8 cellular contexts compared by ENCODE assay signal in the genomic region with DNA sequence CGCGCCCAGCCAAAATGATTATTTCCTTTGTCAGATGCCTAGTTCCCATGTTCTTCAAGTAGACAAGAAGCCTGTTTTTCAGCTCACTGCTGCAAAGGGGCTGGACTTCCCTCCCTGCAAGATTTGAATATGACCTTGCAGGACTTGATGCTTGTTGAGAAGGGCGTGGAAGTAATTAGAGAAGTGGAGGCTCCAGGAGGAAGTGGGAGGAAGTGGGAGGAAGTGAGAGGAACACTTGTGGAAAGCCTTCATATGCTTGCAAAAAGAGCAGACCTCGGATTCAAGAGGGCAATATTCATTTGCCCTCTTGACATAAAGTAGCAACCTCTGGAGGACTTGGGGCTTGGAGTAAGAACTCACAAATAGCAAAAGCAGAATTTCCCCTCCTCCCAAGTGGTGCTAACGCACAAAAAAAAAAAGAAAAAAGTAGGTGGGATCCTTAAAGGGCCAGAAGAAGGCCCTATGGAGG. TPM values are rescaled to one million over a fixed set of nuclear protein-coding genes. Genes with fewer than 3 reads are reported as not detected.
DNase-seq lines count a peak whose midpoint lies in the region; ATAC-seq and TF ChIP-seq lines count a peak whose summit lies in the region.

No MANE protein-coding gene starts in this region.

- H3K4me3 Mint-ChIP-seq in T-cell, result no peak overlapping the region

- no peaks in the 10 kb centered on the region for H3K79me2 ChIP-seq in PC-3 (ENCODE audit: low read length)

- no peak overlapping the region for H3K9ac ChIP-seq in PC-3 (ENCODE audit: low read length)

- peaks cover 3% of the 10 kb centered on the region; the same call in 1 of the 2 replicates for H3K27me3 ChIP-seq in PC-3 (ENCODE audit: low read length)
- H3K27me3 ChIP-seq in heart left ventricle, result no peaks in the 10 kb centered on the region
- no peaks in the 10 kb centered on the region for H3K27me3 ChIP-seq in spleen (replicated peaks in 1 of 7)

- DNase-seq in PC-3 (no peak), heart left ventricle (peak in 4 of 5 donors; percentile 40 to 64 (median 44)), spleen (no peak), posterior vena cava (ENCODE audit: low spot score) (no peak), T-cell (no peak), inferior parietal cortex (ENCODE audit: extremely low spot score) (no peak)

- no peak overlapping the region for H3K4me3 ChIP-seq in PC-3 (ENCODE audit: low read length)
- H3K4me3 ChIP-seq in heart left ventricle, result no peak overlapping the region
- peak overlapping the region in 1 of 8 donors; percentile 25 for H3K4me3 ChIP-seq in spleen

- H3K4me1 ChIP-seq in PC-3 (ENCODE audit: insufficient read depth, low read length), result peaks cover 7% of the 10 kb centered on the region; the same call in 1 of the 2 replicates
- peaks cover 0 to 69% (median 26%) of the 10 kb centered on the region in 12 donors for H3K4me1 ChIP-seq in heart left ventricle
- H3K4me1 ChIP-seq in spleen, result peaks cover 6 to 66% (median 50%) of the 10 kb centered on the region in 6 donors

- no peaks in the 10 kb centered on the region for H4K20me1 ChIP-seq in PC-3 (ENCODE audit: low read length)

- TF ChIP-seq CTCF in PC-3 (conservative IDR thresholded peaks at IDR 0.05; ENCODE audit: low read depth, low read length) (no peak), heart left ventricle (IDR thresholded peaks at IDR 0.05) (no peak), spleen (IDR thresholded peaks at IDR 0.05 in 8 of 11, conservative IDR thresholded peaks at IDR 0.05 in 3 of 11) (no peak)

- peaks cover 0 to 5% (median 0%) of the 10 kb centered on the region in 3 donors for H3K9me3 Mint-ChIP-seq in T-cell

- ATAC-seq in GM21390 (IDR thresholded peaks at IDR 0.05; ENCODE audit: unreplicated experiment), result peak; percentile 56
- ATAC-seq in PC-3, result no peak
- ATAC-seq in heart left ventricle, result peak; percentile 56 to 86 (median 72)
- no peak for ATAC-seq in T-cell (replicated peaks in 1 of 4)
- ATAC-seq in GM19397 (IDR thresholded peaks at IDR 0.05; ENCODE audit: unreplicated experiment), result no peak

- H3K27me3 Mint-ChIP-seq in T-cell, result peaks cover 0 to 3% of the 10 kb centered on the region in 2 donors

- 34 to 49% (median 38%) methylated on average over 5 of the region's 5 CpGs for WGBS in heart left ventricle, 4 donors
- 10 to 25% (median 20%) methylated on average over 5 of the region's 5 CpGs for WGBS in spleen, 5 donors

- peak overlapping the region; percentile 24; the same call in 1 of the 2 replicates for H2AFZ ChIP-seq in PC-3 (ENCODE audit: low read length)

- intact Hi-C loops in PC-3 (cut with micrococcal nuclease), result no loop called here
- intact Hi-C loops in heart left ventricle (cut with DNase I), result no loop called here
- intact Hi-C loops in spleen (cut with DNase I; ENCODE audit: low total_unique reads), result no loop called here
- intact Hi-C loops in posterior vena cava (cut with DNase I), result no loop called here

- CTCF ChIA-PET in PC-3 (lab: Charles Lee) (no interaction called here), T-cell (lab: Charles Lee) (interaction anchor here in 1 of 2 donors (0.6 kb wide), 1 partner anchor 117 kb away, joined by 4 read pairs; no protein-coding TSS in a partner anchor)

- H3K36me3 ChIP-seq in PC-3 (ENCODE audit: low read depth, low read length) (no peaks in the 10 kb centered on the region), heart left ventricle (no peaks in the 10 kb centered on the region), spleen (no peaks in the 10 kb centered on the region)

- H3F3A ChIP-seq in PC-3 (ENCODE audit: low read length, unreplicated experiment), result no peaks in the 10 kb centered on the region

- POLR2A ChIA-PET in PC-3 (lab: Charles Lee; ENCODE audit: unreplicated experiment), result no interaction called here
- POLR2A ChIA-PET in T-cell (lab: Charles Lee), result no interaction called here

- peaks cover 14 to 22% (median 16%) of the 10 kb centered on the region in 3 donors for H3K4me1 Mint-ChIP-seq in T-cell

- H3K9me2 ChIP-seq in PC-3 (replicated peaks; ENCODE audit: low read length), result no peaks in the 10 kb centered on the region

- peak overlapping the region; percentile 57 for H3K4me2 ChIP-seq in PC-3 (ENCODE audit: low read length)

- H3K27ac ChIP-seq in PC-3 (ENCODE audit: low read length), result no peak overlapping the region
- H3K27ac ChIP-seq in heart left ventricle, result peak overlapping the region in 11 of 12 donors; percentile 1 to 72 (median 54)
- H3K27ac ChIP-seq in spleen, result peak overlapping the region in 7 of 8 donors; percentile 53 to 86 (median 68)

- TF ChIP-seq POLR2A in heart left ventricle (IDR thresholded peaks at IDR 0.05), result no peak
- no peak for TF ChIP-seq POLR2A in spleen (IDR thresholded peaks at IDR 0.05)

- H3K9me3 ChIP-seq in PC-3 (ENCODE audit: low read length) (no peaks in the 10 kb centered on the region), heart left ventricle (no peaks in the 10 kb centered on the region), spleen (no peaks in the 10 kb centered on the region)

- H3K36me3 Mint-ChIP-seq in T-cell, result no peaks in the 10 kb centered on the region

- no TSS peak for BruUV-seq in PC-3 (replicated peaks; lab: Mats Ljungman, UMichigan)

- H3K27ac Mint-ChIP-seq in T-cell, result no peak overlapping the region

RNA-seq across cellular contexts. Expression of gene PRKAR1A, which starts 20.8 kb away (rescaled TPM):
- 208 and 214 TPM in 2 replicates for total RNA-seq in PC-3 (2014; rRNA removed)
- 1,000 to 10,000 TPM in 3 of 9 donors, 100 to 1,000 TPM in 6; 435 to 1,392 (median 837) TPM for total RNA-seq in heart left ventricle
- 100 to 1,000 TPM; 192 to 904 TPM for polyA plus RNA-seq in heart left ventricle
- total RNA-seq in spleen, result 100 to 1,000 TPM; 293 to 392 (median 319) TPM
- polyA plus RNA-seq in spleen, result 10 to 100 TPM; 36.2 to 72.3 (median 52.9) TPM
- total RNA-seq in posterior vena cava, result 100 to 1,000 TPM; 236 to 271 TPM
- 100 to 1,000 TPM; 128 to 175 (median 162) TPM for total RNA-seq in T-cell

RNA-seq across cellular contexts. Expression of gene WIPI1, which starts 34.1 kb away (rescaled TPM):
- total RNA-seq in PC-3 (2014; rRNA removed) (19.6 and 20.2 TPM in 2 replicates), heart left ventricle (100 to 1,000 TPM in 5 of 9 donors, 10 to 100 TPM in 4; 68.6 to 145 (median 103) TPM), spleen (10 to 100 TPM; 23.6 to 38.3 (median 27.8) TPM), posterior vena cava (10 to 100 TPM; 50.3 to 54.1 TPM), T-cell (10 to 100 TPM in 2 of 5 donors, 1 to 10 TPM in 3; 5.4 to 11.8 (median 9.7) TPM)
- polyA plus RNA-seq in heart left ventricle (100 to 1,000 TPM in 1 of 2 donors, 10 to 100 TPM in 1; 57.1 to 128 TPM), spleen (1 to 10 TPM; 7.2 to 9.5 (median 7.7) TPM)

Comparison
In these comparisons a context has a peak if more than half of its experiments do, and no peak if none do; other contexts are left out.
1. ATAC-seq: peak in GM21390 (single experiment) and heart left ventricle (4 of 4); none in PC-3 (single experiment), T-cell (0 of 4) and GM19397 (single experiment).
2. DNase-seq: peak in heart left ventricle (4 of 5); none in PC-3 (single experiment), spleen (single experiment), posterior vena cava (single experiment), T-cell (0 of 34) and inferior parietal cortex (single experiment).